24 cellular contexts compared by ENCODE assay signal in genomic region chr20:47968541-47969310, GRCh38.
DNase-seq lines count a peak whose midpoint lies in the region; ATAC-seq, FAIRE-seq and TF ChIP-seq lines count a peak whose summit lies in the region.
"Had no signal": no experiment of that assay in that cellular context is flagged by ENCODE, and none has a peak within 500 bp of the region (broad histone marks: within the 10 kb centered on the region; RNA-seq: fewer than 3 reads in every experiment).

No MANE protein-coding gene starts in this region.

- no peak overlapping the region for H2AK5ac ChIP-seq in H1 (ENCODE audit: low read depth, low read length)

- H3K9me3 Mint-ChIP-seq in natural killer cell treated with Interleukin-12 subunit alpha and Interleukin-12 subunit beta and Interleukin-15 and Interleukin-18, amount 100 ng/mL, for 72 hours, result no peaks in the 10 kb centered on the region
- H3K9me3 Mint-ChIP-seq in natural killer cell, result no peaks in the 10 kb centered on the region
- H3K9me3 Mint-ChIP-seq: CD4-positive, alpha-beta memory T cell; CD8-positive, alpha-beta memory T cell had no signal

- H3K27me3 ChIP-seq in H1 (replicated peaks in 1 of 4; ENCODE audit: control insufficient read depth in 3 of 4, extremely low read depth in 1 of 4, insufficient read depth in 3 of 4, low read length in 3 of 4) (no peaks in the 10 kb centered on the region; a peak in 1 of 7 replicates), spleen (replicated peaks in 1 of 7) (peaks cover 0 to 19% (median 0%) of the 10 kb centered on the region in 7 donors)
- H3K27me3 ChIP-seq: BE2C, BLaER1 had no signal

- H4K91ac ChIP-seq in H1 (replicated peaks; ENCODE audit: insufficient read length, low read length), result no peak overlapping the region

- no peak for TF ChIP-seq EP300 in H1 (IDR thresholded peaks at IDR 0.05; ENCODE audit: borderline replicate concordance in 1 of 2, low read depth in 2 of 2, low read length in 2 of 2)

- no peak overlapping the region for H2AFZ ChIP-seq in H1 (ENCODE audit: low read length)

- CTCF ChIA-PET in H1 (lab: Charles Lee; ENCODE audit: partially characterized antibody), result interaction anchor here (1.0 to 1.8 kb wide), 3 partner anchors 11 to 652 kb away, joined by 3 to 4 read pairs (median 3); no protein-coding TSS in a partner anchor

- H3K4me1 Mint-ChIP-seq in natural killer cell treated with Interleukin-12 subunit alpha and Interleukin-12 subunit beta and Interleukin-15 and Interleukin-18, amount 100 ng/mL, for 72 hours (ENCODE audit: low read depth in 2 of 2), result no peaks in the 10 kb centered on the region
- no peaks in the 10 kb centered on the region for H3K4me1 Mint-ChIP-seq in natural killer cell
- H3K4me1 Mint-ChIP-seq: CD4-positive, alpha-beta memory T cell; CD4-positive, CD25-positive, alpha-beta regulatory T cell; CD8-positive, alpha-beta memory T cell had no signal

- no peak for ATAC-seq in natural killer cell treated with Interleukin-12 subunit alpha and Interleukin-12 subunit beta and Interleukin-15 and Interleukin-18, amount 100 ng/mL, for 72 hours
- ATAC-seq in natural killer cell (no peak), HG02610 (IDR thresholded peaks at IDR 0.05; ENCODE audit: unreplicated experiment) (no peak), HG02973 (IDR thresholded peaks at IDR 0.05; ENCODE audit: unreplicated experiment) (no peak)

- H3K14ac ChIP-seq in H1 (ENCODE audit: insufficient read length), result no peak overlapping the region

- H3K36me3 ChIP-seq in H1 (ENCODE audit: control insufficient read depth in 2 of 4, insufficient read depth in 4 of 4, low read length in 3 of 4) (no peaks in the 10 kb centered on the region), spleen (no peaks in the 10 kb centered on the region)
- H3K36me3 ChIP-seq: BE2C, BLaER1 had no signal

- no peaks in the 10 kb centered on the region for H4K20me1 ChIP-seq in H1 (replicated peaks in 1 of 2; ENCODE audit: control insufficient read depth in 1 of 2, insufficient read depth in 2 of 2, low read length in 2 of 2)
- H4K20me1 ChIP-seq: BLaER1 had no signal

- no peak overlapping the region for H3K18ac ChIP-seq in H1 (ENCODE audit: extremely low read depth, low read length)

- H3K4me3 ChIP-seq in H1 (ENCODE audit: extremely low read depth in 1 of 4, insufficient read depth in 2 of 4, low read depth in 3 of 4, low read length in 4 of 4) (no peak overlapping the region), spleen (no peak overlapping the region)
- H3K4me3 ChIP-seq: BLaER1 had no signal

- no peak overlapping the region for H3K9ac ChIP-seq in H1 (replicated peaks in 1 of 4; ENCODE audit: extremely low read depth in 1 of 4, low read depth in 3 of 4, low read length in 3 of 4)
- H3K9ac ChIP-seq: BLaER1 had no signal

- no peak overlapping the region for H3K56ac ChIP-seq in H1 (replicated peaks; ENCODE audit: insufficient read length, low read depth, low read length)

- 87% methylated on average over 30 of the region's 31 CpGs; no CpG with 5 or more reads in 1 of the 2 experiments for WGBS in H1 (ENCODE audit: extremely low coverage in 1 of 2, insufficient coverage in 1 of 2, insufficient read length in 1 of 2, insufficient replicate concordance in 2 of 2, low coverage in 1 of 2, low lambda C conversion rate in 2 of 2, missing lambda C conversion rate in 1 of 2), 2 experiments
- 88 to 94% (median 91%) methylated on average over 27 to 31 of the region's 31 CpGs for WGBS in spleen, 5 donors

- POLR2A ChIA-PET in H1 (lab: Charles Lee; ENCODE audit: partially characterized antibody), result no interaction called here

- no peak for TF ChIP-seq CTCF in natural killer cell (IDR thresholded peaks at IDR 0.05)
- TF ChIP-seq CTCF in H1 (IDR thresholded peaks at IDR 0.05; ENCODE audit: control extremely low read depth in 1 of 3, insufficient read depth in 1 of 3, low read depth in 1 of 3, low read length in 3 of 3), result no peak
- no peak for TF ChIP-seq CTCF in spleen (IDR thresholded peaks at IDR 0.05 in 8 of 11, conservative IDR thresholded peaks at IDR 0.05 in 3 of 11)

- H3K4me1 ChIP-seq in H1 (replicated peaks in 1 of 4; ENCODE audit: control insufficient read depth in 3 of 4, insufficient read depth in 4 of 4, low read length in 3 of 4) (peaks cover 7 to 22% (median 11%) of the 10 kb centered on the region in 4 experiments), spleen (peaks cover 0 to 14% (median 9%) of the 10 kb centered on the region in 6 donors)
- H3K4me1 ChIP-seq: BE2C had no signal

- H2BK15ac ChIP-seq in H1 (ENCODE audit: low read length), result no peak overlapping the region

- H3K4me2 ChIP-seq in H1 (ENCODE audit: insufficient read depth in 1 of 2, low read depth in 2 of 2, low read length in 2 of 2), result no peak overlapping the region
- H3K4me2 ChIP-seq: BLaER1 had no signal

- peak; percentile 51 for DNase-seq in natural killer cell treated with Interleukin-12 subunit alpha and Interleukin-12 subunit beta and Interleukin-15 and Interleukin-18, amount 100 ng/mL, for 72 hours (ENCODE audit: low spot score)
- DNase-seq in natural killer cell, result no peak
- no peak for DNase-seq in H1 (ENCODE audit: low read depth in 1 of 2, low spot score in 2 of 2)
- DNase-seq in spleen, result peak; percentile 42
- DNase-seq: 8988T; ACHN; BE2C; C1 segment of cervical spinal cord; CD4-positive, alpha-beta memory T cell; CD4-positive, CD25-positive, alpha-beta regulatory T cell; CD8-positive, alpha-beta memory T cell; COR-L47; DMS 273 treated with DMSO at 0.1 percent for 48 hours; DMS153; DMS53; DMS79; GF-D8 had no signal

- no peaks in the 10 kb centered on the region for H3K36me3 Mint-ChIP-seq in natural killer cell treated with Interleukin-12 subunit alpha and Interleukin-12 subunit beta and Interleukin-15 and Interleukin-18, amount 100 ng/mL, for 72 hours
- no peaks in the 10 kb centered on the region for H3K36me3 Mint-ChIP-seq in natural killer cell
- H3K36me3 Mint-ChIP-seq: CD14-positive monocyte; CD4-positive, alpha-beta memory T cell; CD4-positive, CD25-positive, alpha-beta regulatory T cell; CD8-positive, alpha-beta memory T cell had no signal

- peaks cover 8 to 13% of the 10 kb centered on the region in 2 donors for H3K27me3 Mint-ChIP-seq in natural killer cell treated with Interleukin-12 subunit alpha and Interleukin-12 subunit beta and Interleukin-15 and Interleukin-18, amount 100 ng/mL, for 72 hours
- peaks cover 11% of the 10 kb centered on the region in 2 donors for H3K27me3 Mint-ChIP-seq in natural killer cell (ENCODE audit: low read depth in 2 of 2)

- H3K23ac ChIP-seq in H1 (ENCODE audit: insufficient read length), result no peak overlapping the region

- H4K5ac ChIP-seq in H1 (ENCODE audit: insufficient read length, low read depth, low read length), result no peak overlapping the region

- TF ChIP-seq POLR2A in H1 (IDR thresholded peaks at IDR 0.05; ENCODE audit: control extremely low read depth in 1 of 2, low read depth in 2 of 2, low read length in 2 of 2) (no peak), spleen (IDR thresholded peaks at IDR 0.05) (no peak)

- 0 out of 2 replicates have a peak overlapping the region, but pooled peaks have one; percentile 40 for H4K8ac ChIP-seq in H1 (ENCODE audit: extremely low read depth, insufficient read depth, low read length)

- H2BK12ac ChIP-seq in H1 (ENCODE audit: low read depth, low read length), result no peak overlapping the region

- H2BK5ac ChIP-seq in H1 (ENCODE audit: low read depth, low read length), result no peak overlapping the region

- H3K4me3 Mint-ChIP-seq in natural killer cell treated with Interleukin-12 subunit alpha and Interleukin-12 subunit beta and Interleukin-15 and Interleukin-18, amount 100 ng/mL, for 72 hours, result no peak overlapping the region
- no peak overlapping the region for H3K4me3 Mint-ChIP-seq in natural killer cell
- H3K4me3 Mint-ChIP-seq: CD14-positive monocyte; CD4-positive, alpha-beta memory T cell; CD4-positive, CD25-positive, alpha-beta regulatory T cell; CD8-positive, alpha-beta memory T cell had no signal

- H3K27ac ChIP-seq in H1 (ENCODE audit: low read depth, low read length) (no peak overlapping the region), spleen (no peak overlapping the region)
- H3K27ac ChIP-seq: BLaER1 had no signal

- H3K27ac Mint-ChIP-seq in natural killer cell treated with Interleukin-12 subunit alpha and Interleukin-12 subunit beta and Interleukin-15 and Interleukin-18, amount 100 ng/mL, for 72 hours, result no peak overlapping the region
- no peak overlapping the region for H3K27ac Mint-ChIP-seq in natural killer cell
- H3K27ac Mint-ChIP-seq: CD14-positive monocyte; CD4-positive, alpha-beta memory T cell; CD4-positive, CD25-positive, alpha-beta regulatory T cell; CD8-positive, alpha-beta memory T cell had no signal

- peak overlapping the region; percentile 91 for H3K4ac ChIP-seq in H1 (replicated peaks; ENCODE audit: insufficient read length, low read depth, low read length)

- no peak for TF ChIP-seq RAD21 in H1 (IDR thresholded peaks at IDR 0.05 in 1 of 2, conservative IDR thresholded peaks at IDR 0.05 in 1 of 2; ENCODE audit: low read depth in 2 of 2, low read length in 2 of 2)

- no peaks in the 10 kb centered on the region for H3K79me1 ChIP-seq in H1 (ENCODE audit: low read depth, low read length)

- no peak for FAIRE-seq in H1 (lab: Jason Lieb, UNC)
- FAIRE-seq: A204.1, G401.6, GM19239 had no signal

- H3K79me2 ChIP-seq in H1 (ENCODE audit: control insufficient read depth in 1 of 2, insufficient read depth in 2 of 2, low read length in 2 of 2), result no peaks in the 10 kb centered on the region

- no peaks in the 10 kb centered on the region; the same call in 1 of the 2 replicates for H3K23me2 ChIP-seq in H1 (ENCODE audit: low read depth, low read length)

- intact Hi-C loops in natural killer cell (cut with micrococcal nuclease), result no loop called here
- intact Hi-C loops in spleen (cut with DNase I; ENCODE audit: low total_unique reads), result no loop called here

- H3K9me3 ChIP-seq in H1 (ENCODE audit: insufficient read depth in 2 of 2, low read depth in 1 of 2, low read length in 1 of 2), result no peaks in the 10 kb centered on the region
- H3K9me3 ChIP-seq in spleen, result no peaks in the 10 kb centered on the region
- H3K9me3 ChIP-seq: BE2C, BLaER1 had no signal

- no peak overlapping the region for H2BK20ac ChIP-seq in H1 (ENCODE audit: low read length)

- no peak overlapping the region for H2BK120ac ChIP-seq in H1 (replicated peaks; ENCODE audit: low read depth, low read length)

TF ChIP-seq in H1, 55 proteins besides CTCF, POLR2A, EP300 and RAD21 (continues in another document):
- TF ChIP-seq KDM1A (IDR thresholded peaks at IDR 0.05; ENCODE audit: borderline replicate concordance, low read length) (no peak), POLR2AphosphoS5 (IDR thresholded peaks at IDR 0.05; ENCODE audit: low read depth, low read length) (no peak), CEBPB (IDR thresholded peaks at IDR 0.05; ENCODE audit: low read depth, low read length) (no peak), BCL11A (IDR thresholded peaks at IDR 0.05; ENCODE audit: low read depth in 2 of 2, low read length in 2 of 2) (no peak), GABPA (IDR thresholded peaks at IDR 0.05; ENCODE audit: borderline replicate concordance, insufficient read depth, low read length) (no peak), CBX5 (IDR thresholded peaks at IDR 0.05; ENCODE audit: low read depth, low read length) (no peak), TBP (IDR thresholded peaks at IDR 0.05; ENCODE audit: low read depth, low read length) (no peak), PHF8 (conservative IDR thresholded peaks at IDR 0.05; ENCODE audit: low read depth, low read length) (no peak), SP2 (IDR thresholded peaks at IDR 0.05; ENCODE audit: low read length) (no peak)

Comparison
In these comparisons a context has a peak if more than half of its experiments do, and no peak if none do; other contexts are left out.
1. DNase-seq: peak in natural killer cell treated with Interleukin-12 subunit alpha and Interleukin-12 subunit beta and Interleukin-15 and Interleukin-18, amount 100 ng/mL, for 72 hours (single experiment) and spleen (single experiment); none in natural killer cell (single experiment) and H1 (0 of 2).